Comparison of ENCODE assay signal across 13 cellular contexts in the genomic region with DNA sequence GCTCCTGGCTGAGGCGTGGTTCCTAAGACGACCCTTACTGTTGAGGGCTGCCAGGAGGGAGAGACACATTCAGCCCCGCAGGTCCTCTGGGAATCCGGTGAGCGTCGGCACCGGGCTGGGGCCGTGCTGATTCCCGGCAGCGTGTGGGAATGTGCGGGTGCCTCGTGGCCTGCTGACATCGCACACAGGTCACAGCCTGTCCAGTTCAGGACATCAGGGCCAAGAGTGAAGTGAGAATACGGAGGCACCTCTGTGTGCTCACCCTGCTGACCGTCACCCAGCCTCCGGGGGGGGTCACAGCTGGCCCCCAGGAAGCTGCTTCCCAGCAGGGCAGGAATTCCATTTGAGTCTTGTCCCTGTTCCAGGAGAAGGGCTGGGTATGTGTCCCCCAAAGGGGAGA. TPM values are rescaled to one million over a fixed set of nuclear protein-coding genes. Genes with fewer than 3 reads are reported as not detected.
DNase-seq lines count a peak whose midpoint lies in the region; ATAC-seq, FAIRE-seq and TF ChIP-seq lines count a peak whose summit lies in the region.
"Had no signal": no experiment of that assay in that cellular context is flagged by ENCODE, and none has a peak within 500 bp of the region (broad histone marks: within the 10 kb centered on the region; RNA-seq: fewer than 3 reads in every experiment).

No MANE protein-coding gene starts in this region.

- TF ChIP-seq EP300 in H1 (IDR thresholded peaks at IDR 0.05; ENCODE audit: borderline replicate concordance in 1 of 2, low read depth in 2 of 2, low read length in 2 of 2), result no peak

- H3K9ac ChIP-seq in IMR-90 (ENCODE audit: low read depth, low read length) (peak overlapping the region; percentile 29), H1 (replicated peaks in 1 of 4; ENCODE audit: extremely low read depth in 1 of 4, low read depth in 3 of 4, low read length in 3 of 4) (no peak overlapping the region)

- H2BK120ac ChIP-seq in IMR-90 (ENCODE audit: low read depth, low read length) (peak overlapping the region; percentile 92), H1 (replicated peaks; ENCODE audit: low read depth, low read length) (no peak overlapping the region)

- H4K8ac ChIP-seq in IMR-90 (ENCODE audit: low read depth in 2 of 2, low read length in 2 of 2), result peak overlapping the region; percentile 76 to 87
- H4K8ac ChIP-seq in H1 (ENCODE audit: extremely low read depth, insufficient read depth, low read length), result peak overlapping the region; percentile 9; the same call in 1 of the 2 replicates

- H3K9me3 ChIP-seq in IMR-90 (ENCODE audit: control insufficient read depth, insufficient read depth, low read length) (no peaks in the 10 kb centered on the region), H1 (ENCODE audit: insufficient read depth in 2 of 2, low read depth in 1 of 2, low read length in 1 of 2) (no peaks in the 10 kb centered on the region), spleen (no peaks in the 10 kb centered on the region), WERI-Rb-1 (ENCODE audit: severe bottlenecking) (no peaks in the 10 kb centered on the region)
- H3K9me3 ChIP-seq: MG63 had no signal

- H4K5ac ChIP-seq in IMR-90 (ENCODE audit: low read depth, low read length) (peak overlapping the region; percentile 63), H1 (ENCODE audit: insufficient read length, low read depth, low read length) (no peak overlapping the region)

- TF ChIP-seq CTCF in IMR-90 (conservative IDR thresholded peaks at IDR 0.05; ENCODE audit: low read depth, low read length) (no peak), H1 (IDR thresholded peaks at IDR 0.05; ENCODE audit: control extremely low read depth in 1 of 3, insufficient read depth in 1 of 3, low read depth in 1 of 3, low read length in 3 of 3) (no peak), spleen (IDR thresholded peaks at IDR 0.05 in 8 of 11, conservative IDR thresholded peaks at IDR 0.05 in 3 of 11) (no peak), WERI-Rb-1 (IDR thresholded peaks at IDR 0.05; ENCODE audit: low read depth, low read length) (no peak)

- H3K9me1 ChIP-seq in IMR-90 (ENCODE audit: insufficient read depth, low read length), result peaks cover 26% of the 10 kb centered on the region

- dilution Hi-C loops in IMR-90 (cut with HindIII; ENCODE audit: low sequenced_read_pairs, unreplicated experiment), result no loop called here

- intact Hi-C loops in IMR-90 (cut with micrococcal nuclease), result loop anchor here (1.0 kb wide), 1 partner anchor 29 kb away; no protein-coding TSS in a partner anchor
- intact Hi-C loops in spleen (cut with DNase I; ENCODE audit: low total_unique reads), result no loop called here

- ATAC-seq in IMR-90 (ENCODE audit: low read depth) (peak; percentile 33; the same call in 1 of the 2 replicates), HG02970 (IDR thresholded peaks at IDR 0.05; ENCODE audit: low FRiP score, unreplicated experiment) (no peak), HG02571 (IDR thresholded peaks at IDR 0.05; ENCODE audit: unreplicated experiment) (no peak), HG02870 (IDR thresholded peaks at IDR 0.05; ENCODE audit: unreplicated experiment) (no peak)

- H3K56ac ChIP-seq in IMR-90 (ENCODE audit: extremely low read depth, insufficient read depth, low read length) (peak overlapping the region; percentile 52), H1 (replicated peaks; ENCODE audit: insufficient read length, low read depth, low read length) (no peak overlapping the region)

- CTCF ChIA-PET in IMR-90 (lab: Yijun Ruan, JAX) (interaction anchor here (0.6 kb wide), 1 partner anchor 118 kb away, joined by 3 read pairs; no protein-coding TSS in a partner anchor), H1 (lab: Charles Lee; ENCODE audit: partially characterized antibody) (interaction anchor here (1.2 to 2.1 kb wide), 5 partner anchors 9 to 122 kb away, joined by 3 to 6 read pairs (median 4); no protein-coding TSS in a partner anchor)

- H3K36me3 ChIP-seq in IMR-90 (ENCODE audit: control insufficient read depth, insufficient read depth, low read length) (peaks cover 67% of the 10 kb centered on the region), H1 (ENCODE audit: control insufficient read depth in 2 of 4, insufficient read depth in 4 of 4, low read length in 3 of 4) (peaks cover 15 to 63% (median 40%) of the 10 kb centered on the region in 4 experiments), spleen (peaks cover 0 to 90% (median 31%) of the 10 kb centered on the region in 6 donors), WERI-Rb-1 (peaks cover 31% of the 10 kb centered on the region)

- H3K4me1 ChIP-seq in IMR-90 (ENCODE audit: control insufficient read depth, insufficient read depth, low read length) (peaks cover 28% of the 10 kb centered on the region), H1 (replicated peaks in 1 of 4; ENCODE audit: control insufficient read depth in 3 of 4, insufficient read depth in 4 of 4, low read length in 3 of 4) (no peaks in the 10 kb centered on the region), spleen (peaks cover 3 to 68% (median 45%) of the 10 kb centered on the region in 6 donors)

- in situ Hi-C loops in IMR-90 (cut with MboI; ENCODE audit: low sequenced_read_pairs), result no loop called here

- H2AFZ ChIP-seq in IMR-90 (replicated peaks; ENCODE audit: low read length, poor library complexity) (peak overlapping the region; percentile 71), H1 (ENCODE audit: low read length) (no peak overlapping the region)

- TF ChIP-seq RAD21 in IMR-90 (IDR thresholded peaks at IDR 0.05; ENCODE audit: low read length) (no peak), H1 (IDR thresholded peaks at IDR 0.05 in 1 of 2, conservative IDR thresholded peaks at IDR 0.05 in 1 of 2; ENCODE audit: low read depth in 2 of 2, low read length in 2 of 2) (no peak)

- no peaks in the 10 kb centered on the region for H4K20me1 ChIP-seq in IMR-90 (ENCODE audit: insufficient read depth, low read length)
- H4K20me1 ChIP-seq in H1 (replicated peaks in 1 of 2; ENCODE audit: control insufficient read depth in 1 of 2, insufficient read depth in 2 of 2, low read length in 2 of 2), result peaks cover 1 to 2% of the 10 kb centered on the region in 2 experiments

- H3K4me3 ChIP-seq in IMR-90 (ENCODE audit: insufficient read depth, low read depth, low read length) (no peak overlapping the region), H1 (ENCODE audit: extremely low read depth in 1 of 4, insufficient read depth in 2 of 4, low read depth in 3 of 4, low read length in 4 of 4) (no peak overlapping the region), spleen (no peak overlapping the region), WERI-Rb-1 (ENCODE audit: low read depth, low read length) (no peak overlapping the region)
- H3K4me3 ChIP-seq: MG63 had no signal

- H2BK5ac ChIP-seq in IMR-90 (ENCODE audit: low read depth, low read length, poor library complexity, severe bottlenecking) (peak overlapping the region; percentile 88), H1 (ENCODE audit: low read depth, low read length) (no peak overlapping the region; the same call in 1 of the 2 replicates)

- DNase-seq in IMR-90 (no peak), H1 (ENCODE audit: low read depth in 1 of 2, low spot score in 2 of 2) (no peak), medulla oblongata (ENCODE audit: extremely low spot score) (peak; percentile 12), spleen (peak; percentile 61), WERI-Rb-1 (no peak)
- DNase-seq: activated CD8-positive, alpha-beta memory T cell treated with anti-CD3 and anti-CD28 coated beads, Interleukin-2, amount 10 ng/mL, durations not matched to agents 7 days and 5 days; activated naive CD8-positive, alpha-beta T cell treated with anti-CD3 and anti-CD28 coated beads, Interleukin-2, amount 10 ng/mL, durations not matched to agents 7 days and 5 days; MG63; NCI-H345 had no signal

- H2BK15ac ChIP-seq in IMR-90 (ENCODE audit: low read depth, low read length) (peak overlapping the region; percentile 66; the same call in 2 of the 3 replicates), H1 (ENCODE audit: low read length) (no peak overlapping the region)

- WGBS in IMR-90 (ENCODE audit: extremely low coverage in 2 of 2, insufficient read length in 1 of 2), 2 experiments, result 46% methylated on average over 4 of the region's 16 CpGs; no CpG with 5 or more reads in 1 of the 2 experiments
- 93% methylated on average over 16 of the region's 16 CpGs; no CpG with 5 or more reads in 1 of the 2 experiments for WGBS in H1 (ENCODE audit: extremely low coverage in 1 of 2, insufficient coverage in 1 of 2, insufficient read length in 1 of 2, insufficient replicate concordance in 2 of 2, low coverage in 1 of 2, low lambda C conversion rate in 2 of 2, missing lambda C conversion rate in 1 of 2), 2 experiments
- 85 to 98% (median 94%) methylated on average over 14 to 16 of the region's 16 CpGs for WGBS in spleen, 5 donors

- H2AK9ac ChIP-seq in IMR-90 (replicated peaks; ENCODE audit: low read depth, low read length, poor library complexity), result peak overlapping the region; percentile 86

- peak overlapping the region; percentile 72 for H3K27ac ChIP-seq in IMR-90 (ENCODE audit: insufficient read depth, low read length)
- H3K27ac ChIP-seq in H1 (ENCODE audit: low read depth, low read length), result no peak overlapping the region
- peak overlapping the region in 4 of 8 donors; percentile 36 to 74 (median 57) for H3K27ac ChIP-seq in spleen
- H3K27ac ChIP-seq in WERI-Rb-1, result no peak overlapping the region

- 0 out of 2 replicates have a peak, but pooled peaks cover 1% of the 10 kb centered on the region for H3K23me2 ChIP-seq in H1 (ENCODE audit: low read depth, low read length)

- BruUV-seq in IMR-90 (replicated peaks; lab: Mats Ljungman, UMichigan), result no TSS peak

- H3K23ac ChIP-seq in IMR-90 (ENCODE audit: low read depth, low read length), result peak overlapping the region; percentile 88
- H3K23ac ChIP-seq in H1 (ENCODE audit: insufficient read length), result no peak overlapping the region

- no peak overlapping the region for H2BK12ac ChIP-seq in H1 (ENCODE audit: low read depth, low read length)

- H2AK5ac ChIP-seq in IMR-90 (ENCODE audit: low read depth, low read length), result peak overlapping the region; percentile 99
- no peak overlapping the region for H2AK5ac ChIP-seq in H1 (ENCODE audit: low read depth, low read length)

- H3K79me1 ChIP-seq in IMR-90 (ENCODE audit: low read depth in 1 of 2, low read length in 2 of 2) (peaks cover 17 to 50% of the 10 kb centered on the region in 2 experiments), H1 (ENCODE audit: low read depth, low read length) (no peaks in the 10 kb centered on the region)

- TF ChIP-seq POLR2A in IMR-90 (IDR thresholded peaks at IDR 0.05; ENCODE audit: low read depth, low read length), result no peak
- TF ChIP-seq POLR2A in H1 (IDR thresholded peaks at IDR 0.05; ENCODE audit: control extremely low read depth in 1 of 2, low read depth in 2 of 2, low read length in 2 of 2), result no peak
- no peak for TF ChIP-seq POLR2A in spleen (IDR thresholded peaks at IDR 0.05)

- H2BK20ac ChIP-seq in IMR-90 (ENCODE audit: low read depth, low read length) (peak overlapping the region; percentile 91), H1 (ENCODE audit: low read length) (no peak overlapping the region)

- H3K14ac ChIP-seq in IMR-90 (replicated peaks; ENCODE audit: low read depth, low read length), result peak overlapping the region; percentile 89
- no peak overlapping the region for H3K14ac ChIP-seq in H1 (ENCODE audit: insufficient read length)

- FAIRE-seq in H1 (lab: Jason Lieb, UNC), result no peak
- FAIRE-seq: RCC 7860 had no signal

- H4K91ac ChIP-seq in IMR-90 (ENCODE audit: insufficient read depth, low read depth, low read length), result peak overlapping the region; percentile 90
- no peak overlapping the region for H4K91ac ChIP-seq in H1 (replicated peaks; ENCODE audit: insufficient read length, low read length)

- H3K4ac ChIP-seq in IMR-90 (ENCODE audit: low read depth, low read length) (peak overlapping the region; percentile 92), H1 (replicated peaks; ENCODE audit: insufficient read length, low read depth, low read length) (no peak overlapping the region)

- no peaks in the 10 kb centered on the region for H3K27me3 ChIP-seq in IMR-90 (ENCODE audit: control insufficient read depth, insufficient read depth, low read length)
- no peaks in the 10 kb centered on the region for H3K27me3 ChIP-seq in H1 (replicated peaks in 1 of 4; ENCODE audit: control insufficient read depth in 3 of 4, extremely low read depth in 1 of 4, insufficient read depth in 3 of 4, low read length in 3 of 4)
- H3K27me3 ChIP-seq in spleen (replicated peaks in 1 of 7), result no peaks in the 10 kb centered on the region
- H3K27me3 ChIP-seq in WERI-Rb-1 (ENCODE audit: insufficient read depth, low read depth, severe bottlenecking), result no peaks in the 10 kb centered on the region
- H3K27me3 ChIP-seq: MG63 had no signal

- POLR2A ChIA-PET in IMR-90 (lab: Charles Lee; ENCODE audit: unreplicated experiment) (interaction anchor here (0.6 kb wide), 1 partner anchor 55 kb away, joined by 4 read pairs; no protein-coding TSS in a partner anchor), H1 (lab: Charles Lee; ENCODE audit: partially characterized antibody) (no interaction called here)

- H3K18ac ChIP-seq in IMR-90 (ENCODE audit: low read depth, low read length), result peak overlapping the region; percentile 46
- H3K18ac ChIP-seq in H1 (ENCODE audit: extremely low read depth, low read length), result no peak overlapping the region

- no peaks in the 10 kb centered on the region for H3K79me2 ChIP-seq in H1 (ENCODE audit: control insufficient read depth in 1 of 2, insufficient read depth in 2 of 2, low read length in 2 of 2)

- H3K4me2 ChIP-seq in IMR-90 (ENCODE audit: low read depth, low read length) (no peak overlapping the region), H1 (ENCODE audit: insufficient read depth in 1 of 2, low read depth in 2 of 2, low read length in 2 of 2) (no peak overlapping the region)

RNA-seq across cellular contexts. Expression of a gene that starts 53.6 kb away (rescaled TPM):
- not detected in 2 replicates for total RNA-seq in IMR-90 (2012; rRNA removed)
- polyA plus RNA-seq in IMR-90 (2012; rRNA removed), result not detected in 2 replicates
- not detected in 2 replicates for polyA plus RNA-seq in IMR-90 (2012; cell fraction: cytosol; rRNA removed)
- polyA plus RNA-seq in IMR-90 (2012; cell fraction: nucleus; rRNA removed; ENCODE audit: low replicate concordance), result not detected in 2 replicates
- 0.22 TPM in 1 of 2 replicates, not detected in the other for total RNA-seq in H1 (2021; fragmentation: NEBNext Ultra II Directional; extraction: Animal tissue kit (Norgen Biotek cat#: 25700))
- polyA plus RNA-seq in H1 (2011; rRNA removed), result 0.14 and 0.17 TPM in 2 replicates
- 0.10 TPM for polyA plus RNA-seq in H1 (2011; cell fraction: cytosol; rRNA removed)
- polyA plus RNA-seq in H1 (2011; cell fraction: nucleus; rRNA removed), result 0.37 TPM
- polyA plus RNA-seq in H1 (2012, experiment 1 of 2), result 0.18 TPM in 1 of 4 replicates, not detected in the others
- polyA plus RNA-seq in H1 (2012, experiment 2 of 2), result not detected
- not detected for polyA plus RNA-seq in H1 (2013, experiment 1 of 2)
- polyA plus RNA-seq in H1 (2013, experiment 2 of 2), result 0.04 TPM
- polyA minus RNA-seq in H1 (2011; rRNA and poly(A)+ RNA removed), result 0.38 TPM in 1 of 2 replicates, not detected in the other
- not detected for polyA minus RNA-seq in H1 (2011; cell fraction: cytosol; rRNA and poly(A)+ RNA removed)
- not detected for polyA minus RNA-seq in H1 (2011; cell fraction: nucleus; rRNA and poly(A)+ RNA removed)
- not detected for total RNA-seq in spleen
- polyA plus RNA-seq in spleen, result under 1 TPM in 1 of 3 donors, not detected in 2; 0.13 TPM
- total RNA-seq: activated CD8-positive, alpha-beta memory T cell treated with anti-CD3 and anti-CD28 coated beads, Interleukin-2, amount 10 ng/mL, durations not matched to agents 7 days and 5 days; activated naive CD8-positive, alpha-beta T cell treated with anti-CD3 and anti-CD28 coated beads, Interleukin-2, amount 10 ng/mL, durations not matched to agents 7 days and 5 days had no signal

Comparison
In these comparisons a context has a peak if more than half of its experiments do, and no peak if none do; other contexts are left out.
1. DNase-seq: peak in medulla oblongata (single experiment) and spleen (single experiment); none in IMR-90 (single experiment), H1 (0 of 2) and WERI-Rb-1 (single experiment).